Comparison of ENCODE assay signal across 23 cellular contexts in the genomic region with DNA sequence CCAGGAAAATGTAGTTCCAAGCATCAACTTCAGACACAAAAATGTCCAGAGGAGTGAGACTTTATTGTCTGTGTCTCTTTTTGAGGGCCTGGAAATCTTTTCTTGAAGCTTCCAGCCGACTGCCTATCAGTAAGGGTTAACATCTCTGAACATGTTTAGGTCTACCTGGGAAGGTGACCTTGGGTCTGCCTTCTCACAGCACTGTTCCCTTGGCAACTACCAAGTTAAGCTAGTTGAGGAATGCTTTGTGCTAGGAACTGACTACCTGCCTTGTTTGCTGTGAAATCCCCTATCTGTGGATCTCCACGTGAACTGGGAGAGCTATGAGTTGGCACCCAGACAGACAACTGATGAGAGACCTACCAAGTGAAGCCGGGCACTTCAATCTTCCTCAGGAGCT.
"Had no signal": no experiment of that assay in that cellular context is flagged by ENCODE, and none has a peak within 500 bp of the region (broad histone marks: within the 10 kb centered on the region; RNA-seq: fewer than 3 reads in every experiment).

No MANE protein-coding gene starts in this region.

- H3K9me3 Mint-ChIP-seq: dendritic cell treated with granulocyte-macrophage colony-stimulating factor and Interleukin-4, amounts not matched to agents 40 ng/mL and 50 ng/mL, for 4 days; endodermal cell; memory B cell; natural killer cell; stimulated activated naive B cell treated with anti-CD40 and anti-IgM and Interleukin-4, amounts not matched to agents 10 μg/mL and 1 μg/mL and 100 μg/mL, for 72 hours had no signal

- H3K27ac ChIP-seq: colonic mucosa, epithelial cell of prostate, gastrocnemius medialis, neutrophil, prostate gland, right atrium auricular region, sigmoid colon, stomach, thyroid gland, vagina had no signal

- H3K4me3 Mint-ChIP-seq: dendritic cell treated with granulocyte-macrophage colony-stimulating factor and Interleukin-4, amounts not matched to agents 40 ng/mL and 50 ng/mL, for 4 days; endodermal cell; memory B cell; natural killer cell; stimulated activated naive B cell treated with anti-CD40 and anti-IgM and Interleukin-4, amounts not matched to agents 10 μg/mL and 1 μg/mL and 100 μg/mL, for 72 hours had no signal

- H3K36me3 ChIP-seq: colonic mucosa, prostate gland, sigmoid colon, thyroid gland, vagina had no signal

- H3K9me3 ChIP-seq: colonic mucosa, gastrocnemius medialis, neutrophil, prostate gland, right atrium auricular region, sigmoid colon, stomach, thyroid gland, vagina had no signal

- H3K27me3 Mint-ChIP-seq: dendritic cell treated with granulocyte-macrophage colony-stimulating factor and Interleukin-4, amounts not matched to agents 40 ng/mL and 50 ng/mL, for 4 days; memory B cell; stimulated activated naive B cell treated with anti-CD40 and anti-IgM and Interleukin-4, amounts not matched to agents 10 μg/mL and 1 μg/mL and 100 μg/mL, for 72 hours had no signal

- H3K27ac Mint-ChIP-seq: dendritic cell treated with granulocyte-macrophage colony-stimulating factor and Interleukin-4, amounts not matched to agents 40 ng/mL and 50 ng/mL, for 4 days; endodermal cell; memory B cell; natural killer cell; stimulated activated naive B cell treated with anti-CD40 and anti-IgM and Interleukin-4, amounts not matched to agents 10 μg/mL and 1 μg/mL and 100 μg/mL, for 72 hours had no signal

- H3K4me1 Mint-ChIP-seq: endodermal cell; memory B cell; natural killer cell; stimulated activated naive B cell treated with anti-CD40 and anti-IgM and Interleukin-4, amounts not matched to agents 10 μg/mL and 1 μg/mL and 100 μg/mL, for 72 hours had no signal

- H3K4me1 ChIP-seq: colonic mucosa, prostate gland, right atrium auricular region, stomach, vagina had no signal

- FAIRE-seq: keratinocyte had no signal

- DNase-seq: colonic mucosa; effector CD8-positive, alpha-beta T cell; endodermal cell; foreskin fibroblast; gastrocnemius medialis; head of caudate nucleus; natural killer cell; sigmoid colon; stimulated activated CD4-positive, alpha-beta T cell treated with anti-CD3 and anti-CD28 coated beads, Interleukin-4, amount 100 ng/mL, for 4 hours; stimulated activated naive B cell treated with anti-CD40 and anti-IgM and Interleukin-4, amounts not matched to agents 10 μg/mL and 1 μg/mL and 100 μg/mL, for 72 hours; stomach; thyroid gland; trophoblast cell had no signal

- H3K27me3 ChIP-seq: colonic mucosa, gastrocnemius medialis, neutrophil, right atrium auricular region, sigmoid colon, stomach, thyroid gland, vagina had no signal

- H3K36me3 Mint-ChIP-seq: natural killer cell had no signal

- ATAC-seq: esophagus mucosa; gastrocnemius medialis; natural killer cell; stimulated activated naive B cell treated with anti-CD40 and anti-IgM and Interleukin-4, amounts not matched to agents 10 μg/mL and 1 μg/mL and 100 μg/mL, for 72 hours had no signal

- H3K4me3 ChIP-seq: colonic mucosa, gastrocnemius medialis, lung, prostate gland, right atrium auricular region, sigmoid colon, stomach, thyroid gland, vagina had no signal
